ENCODE assay signal across 8 cellular contexts in genomic region chr3:42443819-42444436, GRCh38. TPM values are rescaled to one million over a fixed set of nuclear protein-coding genes. Genes with fewer than 3 reads are reported as not detected.
A peak's percentile ranks its signal among the peaks of the same experiment; 100 is the strongest.
DNase-seq lines count a peak whose midpoint lies in the region; TF ChIP-seq lines count a peak whose summit lies in the region.

No MANE protein-coding gene starts in this region.

- 24% methylated on average over 9 of the region's 9 CpGs for WGBS in prostate gland

- H3K4me3 ChIP-seq in SU-DHL-6 (ENCODE audit: insufficient read depth, low read length, poor library complexity, severe bottlenecking) (no peak overlapping the region), cardiac muscle cell (no peak overlapping the region), prostate gland (no peak overlapping the region), vagina (no peak overlapping the region)

- H3F3A ChIP-seq in SU-DHL-6 (ENCODE audit: insufficient read depth) = no peaks in the 10 kb centered on the region

- H2AFZ ChIP-seq in SU-DHL-6 (ENCODE audit: low read depth, low read length, severe bottlenecking) = no peak overlapping the region

- no peaks in the 10 kb centered on the region for H3K4me1 Mint-ChIP-seq in activated naive CD8-positive, alpha-beta T cell treated with anti-CD3 and anti-CD28 coated beads for 36 hours

- H3K9me3 ChIP-seq in SU-DHL-6 (ENCODE audit: insufficient read depth, low read length) (no peaks in the 10 kb centered on the region), cardiac muscle cell (ENCODE audit: low read depth) (no peaks in the 10 kb centered on the region), prostate gland (no peaks in the 10 kb centered on the region), vagina (no peaks in the 10 kb centered on the region)

- H3K27ac ChIP-seq in SU-DHL-6 (ENCODE audit: low read depth, low read length) (no peak overlapping the region), cardiac muscle cell (no peak overlapping the region), prostate gland (no peak overlapping the region), vagina (no peak overlapping the region)

- H3K9ac ChIP-seq in SU-DHL-6 (ENCODE audit: low read length) = no peak overlapping the region

- peak; percentile 69 for DNase-seq in DMS53 (lab: John Stamatoyannopoulos, UW)
- peak; percentile 47 for DNase-seq in GOT3 (lab: John Stamatoyannopoulos, UW)
- peak; percentile 14 for DNase-seq in NCI-H1048 (lab: John Stamatoyannopoulos, UW)
- DNase-seq in activated naive CD8-positive, alpha-beta T cell treated with anti-CD3 and anti-CD28 coated beads for 36 hours = peak; percentile 75
- peak; percentile 80 to 91 for DNase-seq in cardiac muscle cell (ENCODE audit: low read depth in 1 of 2, low spot score in 1 of 2)
- peak; percentile 84 for DNase-seq in prostate gland (ENCODE audit: low spot score)
- no peak for DNase-seq in vagina (ENCODE audit: extremely low spot score in 2 of 2)

- no peaks in the 10 kb centered on the region for H4K20me1 ChIP-seq in SU-DHL-6 (ENCODE audit: low read depth, low read length)

- H3K36me3 Mint-ChIP-seq in activated naive CD8-positive, alpha-beta T cell treated with anti-CD3 and anti-CD28 coated beads for 36 hours = no peaks in the 10 kb centered on the region

- no peaks in the 10 kb centered on the region for H3K9me3 Mint-ChIP-seq in activated naive CD8-positive, alpha-beta T cell treated with anti-CD3 and anti-CD28 coated beads for 36 hours

- intact Hi-C loops in prostate gland (cut with DNase I) = loop anchor here (2.0 to 10.0 kb wide), 3 partner anchors 197 to 319 kb away; no protein-coding TSS in a partner anchor
- intact Hi-C loops in vagina (cut with DNase I) = loop anchor here (1.0 kb wide), 1 partner anchor 214 kb away; no protein-coding TSS in a partner anchor

- no peaks in the 10 kb centered on the region for H3K27me3 ChIP-seq in SU-DHL-6 (ENCODE audit: low read length)
- H3K27me3 ChIP-seq in cardiac muscle cell = no peaks in the 10 kb centered on the region
- no peaks in the 10 kb centered on the region for H3K27me3 ChIP-seq in prostate gland (replicated peaks; ENCODE audit: insufficient read depth)
- no peaks in the 10 kb centered on the region for H3K27me3 ChIP-seq in vagina

- H3K4me1 ChIP-seq in cardiac muscle cell (ENCODE audit: low read depth) (no peaks in the 10 kb centered on the region), prostate gland (replicated peaks) (no peaks in the 10 kb centered on the region), vagina (no peaks in the 10 kb centered on the region)

- no peak overlapping the region for H3K4me2 ChIP-seq in SU-DHL-6 (ENCODE audit: low read depth, low read length, poor library complexity, severe bottlenecking)

- no peaks in the 10 kb centered on the region for H3K79me2 ChIP-seq in SU-DHL-6 (ENCODE audit: insufficient read depth, low read length)

- peak; percentile 92 for TF ChIP-seq CTCF in SU-DHL-6 (IDR thresholded peaks at IDR 0.05; ENCODE audit: insufficient read depth, low read length, poor library complexity, severe bottlenecking)
- peak; percentile 99 for TF ChIP-seq CTCF in cardiac muscle cell (IDR thresholded peaks at IDR 0.05; ENCODE audit: low read depth, low read length)
- TF ChIP-seq CTCF in prostate gland (IDR thresholded peaks at IDR 0.05) = peak; percentile 88 to 97 (median 96)
- peak; percentile 59 to 84 (median 80) for TF ChIP-seq CTCF in vagina (IDR thresholded peaks at IDR 0.05)

- TF ChIP-seq POLR2A in prostate gland (IDR thresholded peaks at IDR 0.05) (no peak), vagina (IDR thresholded peaks at IDR 0.05) (no peak)

- H3K4me3 Mint-ChIP-seq in activated naive CD8-positive, alpha-beta T cell treated with anti-CD3 and anti-CD28 coated beads for 36 hours = no peak overlapping the region

- H3K27me3 Mint-ChIP-seq in activated naive CD8-positive, alpha-beta T cell treated with anti-CD3 and anti-CD28 coated beads for 36 hours = no peaks in the 10 kb centered on the region

- no peaks in the 10 kb centered on the region for H3K9me2 ChIP-seq in SU-DHL-6 (replicated peaks; ENCODE audit: insufficient read depth, low read length)

- H3K36me3 ChIP-seq in SU-DHL-6 (ENCODE audit: low read length) (no peaks in the 10 kb centered on the region), cardiac muscle cell (no peaks in the 10 kb centered on the region), prostate gland (no peaks in the 10 kb centered on the region), vagina (no peaks in the 10 kb centered on the region)

- H3K27ac Mint-ChIP-seq in activated naive CD8-positive, alpha-beta T cell treated with anti-CD3 and anti-CD28 coated beads for 36 hours = no peak overlapping the region

RNA-seq across cellular contexts. Expression of gene LYZL4, which starts 33.5 kb away (rescaled TPM):
- total RNA-seq in activated naive CD8-positive, alpha-beta T cell treated with anti-CD3 and anti-CD28 coated beads for 36 hours = not detected
- 4.3 and 5.4 TPM in 2 replicates for total RNA-seq in cardiac muscle cell
- polyA plus RNA-seq in cardiac muscle cell = 4.9 and 6.9 TPM in 2 replicates
- 1 to 10 TPM in 1 of 2 donors, not detected in 1; 5.9 TPM for total RNA-seq in prostate gland
- total RNA-seq in vagina = not detected

RNA-seq across cellular contexts. Expression of gene VIPR1, which starts 58.5 kb away (rescaled TPM):
- total RNA-seq in activated naive CD8-positive, alpha-beta T cell treated with anti-CD3 and anti-CD28 coated beads for 36 hours = 1 to 10 TPM; 6.0 to 6.6 TPM
- total RNA-seq in cardiac muscle cell (0.35 and 1.6 TPM in 2 replicates), prostate gland (100 to 1,000 TPM in 1 of 2 donors, 10 to 100 TPM in 1; 98.5 to 226 TPM), vagina (9.3 TPM)
- 0.60 and 0.86 TPM in 2 replicates for polyA plus RNA-seq in cardiac muscle cell

Comparison
In these comparisons a context has a peak if more than half of its experiments do, and no peak if none do; other contexts are left out.
1. DNase-seq: peak in DMS53 (single experiment), GOT3 (single experiment), NCI-H1048 (single experiment), activated naive CD8-positive, alpha-beta T cell treated with anti-CD3 and anti-CD28 coated beads for 36 hours (single experiment), cardiac muscle cell (2 of 2) and prostate gland (single experiment); none in vagina (0 of 2).
2. Peak in every context shown above with its lines, with median percentiles within 50 percentile points of each other: CTCF ChIP-seq.